In the genomic region with DNA sequence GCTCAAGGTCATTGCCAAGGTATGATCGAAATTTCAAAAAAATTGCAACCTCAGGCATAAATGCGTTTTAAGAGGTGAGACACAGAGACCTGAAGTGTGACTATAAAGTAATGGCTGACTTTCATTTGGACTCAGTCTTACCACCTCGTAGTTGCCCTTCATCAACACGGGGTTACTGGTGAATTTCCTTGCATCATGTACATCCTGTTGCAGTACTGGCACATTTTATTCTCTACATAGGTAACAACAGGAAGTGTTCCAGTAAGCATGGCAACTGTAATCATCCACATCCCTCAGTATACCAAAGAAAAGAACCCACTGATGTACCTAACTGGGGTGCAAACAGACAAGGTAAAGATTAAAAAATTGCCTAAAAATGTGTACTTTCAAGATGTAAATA, we compare ENCODE assay signal across 17 cellular contexts. TPM values are rescaled to one million over a fixed set of nuclear protein-coding genes. Genes with fewer than 3 reads are reported as not detected.
DNase-seq lines count a peak whose midpoint lies in the region; ATAC-seq and TF ChIP-seq lines count a peak whose summit lies in the region.
"Had no signal": no experiment of that assay in that cellular context is flagged by ENCODE, and none has a peak within 500 bp of the region (broad histone marks: within the 10 kb centered on the region; RNA-seq: fewer than 3 reads in every experiment).

No MANE protein-coding gene starts in this region.

- H3K27me3 ChIP-seq in CD4-positive, alpha-beta T cell (ENCODE audit: control insufficient read depth, insufficient read depth, low read length), result no peaks in the 10 kb centered on the region
- H3K27me3 ChIP-seq in Karpas-422 (ENCODE audit: low read length), result no peaks in the 10 kb centered on the region

- ATAC-seq in CD4-positive, alpha-beta T cell (ENCODE audit: poor library complexity), result peak; percentile 49
- ATAC-seq in activated naive CD8-positive, alpha-beta T cell treated with anti-CD3 and anti-CD28 coated beads, Interleukin-2, amount 50 U/mL, for 24 hours, result peak; percentile 54
- ATAC-seq: Panc1 had no signal

- CTCF ChIA-PET in activated CD4-positive, alpha-beta memory T cell treated with anti-CD3 and anti-CD28 coated beads, Interleukin-2, amount 10 ng/mL, durations not matched to agents 7 days and 5 days (lab: Charles Lee), result no interaction called here
- CTCF ChIA-PET in activated CD4-positive, alpha-beta memory T cell treated with anti-CD3 and anti-CD28 coated beads for 36 hours (lab: Charles Lee), result interaction anchor here (1.0 kb wide), 1 partner anchor 11 kb away, joined by 3 read pairs; no protein-coding TSS in a partner anchor
- CTCF ChIA-PET in CD4-positive, alpha-beta T cell (lab: Charles Lee), result no interaction called here

- no peak for TF ChIP-seq CTCF in CD4-positive, alpha-beta T cell (IDR thresholded peaks at IDR 0.05)
- TF ChIP-seq CTCF in lower leg skin (IDR thresholded peaks at IDR 0.05), result no peak

- no peaks in the 10 kb centered on the region for H3K4me1 ChIP-seq in Karpas-422 (ENCODE audit: low read length)
- H3K4me1 ChIP-seq: Caco-2 had no signal

- DNase-seq in activated CD4-positive, alpha-beta memory T cell treated with anti-CD3 and anti-CD28 coated beads, Interleukin-2, amount 10 ng/mL, durations not matched to agents 7 days and 5 days, result no peak
- DNase-seq in activated CD4-positive, alpha-beta memory T cell treated with anti-CD3 and anti-CD28 coated beads for 36 hours, result no peak
- DNase-seq in CD4-positive, alpha-beta T cell, result no peak
- DNase-seq in Karpas-422 (peak; percentile 23), NCI-H748 treated with DMSO at 0.1 percent for 48 hours (lab: John Stamatoyannopoulos, UW) (no peak), KBM-7 (no peak), lower leg skin (ENCODE audit: low spot score in 2 of 2) (no peak)
- no peak for DNase-seq in activated naive CD8-positive, alpha-beta T cell treated with anti-CD3 and anti-CD28 coated beads, Interleukin-2, amount 50 U/mL, for 24 hours
- DNase-seq: Caco-2, DMS153, H7, MV-4-11, NCI-H1436, NCI-H2081, NCI-H510A treated with DMSO at 0.1 percent for 48 hours had no signal

- no peak overlapping the region for H3K4me3 Mint-ChIP-seq in activated CD4-positive, alpha-beta memory T cell treated with anti-CD3 and anti-CD28 coated beads, Interleukin-2, amount 10 ng/mL, durations not matched to agents 7 days and 5 days
- no peak overlapping the region for H3K4me3 Mint-ChIP-seq in activated CD4-positive, alpha-beta memory T cell treated with anti-CD3 and anti-CD28 coated beads for 36 hours
- no peak overlapping the region for H3K4me3 Mint-ChIP-seq in CD4-positive, alpha-beta T cell
- no peak overlapping the region for H3K4me3 Mint-ChIP-seq in activated naive CD8-positive, alpha-beta T cell treated with anti-CD3 and anti-CD28 coated beads, Interleukin-2, amount 50 U/mL, for 24 hours
- H3K4me3 Mint-ChIP-seq: CD14-positive monocyte had no signal

- in situ Hi-C loops in KBM-7 (cut with MboI; ENCODE audit: low pct_unique_long_range_greater_than_20kb, low sequenced_read_pairs), result no loop called here

- WGBS in lower leg skin, 2 donors, result 84 to 85% methylated on average over 4 of the region's 4 CpGs

- H3K36me3 Mint-ChIP-seq in activated CD4-positive, alpha-beta memory T cell treated with anti-CD3 and anti-CD28 coated beads, Interleukin-2, amount 10 ng/mL, durations not matched to agents 7 days and 5 days (ENCODE audit: low read depth), result peaks cover 84% of the 10 kb centered on the region
- H3K36me3 Mint-ChIP-seq in activated CD4-positive, alpha-beta memory T cell treated with anti-CD3 and anti-CD28 coated beads for 36 hours, result peaks cover 6% of the 10 kb centered on the region
- H3K36me3 Mint-ChIP-seq in CD4-positive, alpha-beta T cell (ENCODE audit: low read depth), result no peaks in the 10 kb centered on the region
- H3K36me3 Mint-ChIP-seq in activated naive CD8-positive, alpha-beta T cell treated with anti-CD3 and anti-CD28 coated beads, Interleukin-2, amount 50 U/mL, for 24 hours (ENCODE audit: low read depth), result no peaks in the 10 kb centered on the region
- H3K36me3 Mint-ChIP-seq: CD14-positive monocyte had no signal

- no peak overlapping the region for H3K9ac ChIP-seq in Karpas-422 (ENCODE audit: low read length)

- H2AFZ ChIP-seq in Karpas-422 (ENCODE audit: low read length), result no peak overlapping the region

- no peaks in the 10 kb centered on the region for H3K79me2 ChIP-seq in Karpas-422 (ENCODE audit: low read length)

- H3K27me3 Mint-ChIP-seq in activated CD4-positive, alpha-beta memory T cell treated with anti-CD3 and anti-CD28 coated beads, Interleukin-2, amount 10 ng/mL, durations not matched to agents 7 days and 5 days, result peaks cover 4% of the 10 kb centered on the region
- H3K27me3 Mint-ChIP-seq in activated CD4-positive, alpha-beta memory T cell treated with anti-CD3 and anti-CD28 coated beads for 36 hours, result no peaks in the 10 kb centered on the region
- peaks cover 16% of the 10 kb centered on the region for H3K27me3 Mint-ChIP-seq in CD4-positive, alpha-beta T cell
- H3K27me3 Mint-ChIP-seq in activated naive CD8-positive, alpha-beta T cell treated with anti-CD3 and anti-CD28 coated beads, Interleukin-2, amount 50 U/mL, for 24 hours, result peaks cover 34% of the 10 kb centered on the region

- no peaks in the 10 kb centered on the region for H3K9me3 ChIP-seq in CD4-positive, alpha-beta T cell (ENCODE audit: control insufficient read depth, low read length)
- no peaks in the 10 kb centered on the region for H3K9me3 ChIP-seq in Karpas-422 (ENCODE audit: low read length)
- H3K9me3 ChIP-seq: Caco-2 had no signal

- no peaks in the 10 kb centered on the region for H3K9me2 ChIP-seq in Karpas-422 (replicated peaks; ENCODE audit: insufficient read depth, low read length)

- H3K4me1 Mint-ChIP-seq in activated CD4-positive, alpha-beta memory T cell treated with anti-CD3 and anti-CD28 coated beads, Interleukin-2, amount 10 ng/mL, durations not matched to agents 7 days and 5 days, result peaks cover 46% of the 10 kb centered on the region
- H3K4me1 Mint-ChIP-seq in activated CD4-positive, alpha-beta memory T cell treated with anti-CD3 and anti-CD28 coated beads for 36 hours (ENCODE audit: low read depth), result peaks cover 28% of the 10 kb centered on the region
- peaks cover 36% of the 10 kb centered on the region for H3K4me1 Mint-ChIP-seq in CD4-positive, alpha-beta T cell (ENCODE audit: low read depth)
- peaks cover 14% of the 10 kb centered on the region for H3K4me1 Mint-ChIP-seq in activated naive CD8-positive, alpha-beta T cell treated with anti-CD3 and anti-CD28 coated beads, Interleukin-2, amount 50 U/mL, for 24 hours
- H3K4me1 Mint-ChIP-seq: CD14-positive monocyte had no signal

- no peak overlapping the region for H3K4me2 ChIP-seq in Karpas-422 (ENCODE audit: low read depth, low read length, poor library complexity, severe bottlenecking)

- no peaks in the 10 kb centered on the region for H4K20me1 ChIP-seq in Karpas-422 (ENCODE audit: insufficient read depth, low read depth, low read length)

- intact Hi-C loops in activated CD4-positive, alpha-beta memory T cell treated with anti-CD3 and anti-CD28 coated beads for 36 hours (cut with micrococcal nuclease), result loop anchor here (1.0 kb wide), 1 partner anchor 29 kb away; the partner anchor contains the start of gene MOCS2
- intact Hi-C loops in CD4-positive, alpha-beta T cell (cut with DNase I, micrococcal nuclease), result no loop called here
- intact Hi-C loops in lower leg skin (cut with DNase I; ENCODE audit: low total_unique reads), result no loop called here

- no peaks in the 10 kb centered on the region for H3K36me3 ChIP-seq in Karpas-422 (ENCODE audit: insufficient read depth, low read length)

- peak overlapping the region; percentile 22 for H3K27ac Mint-ChIP-seq in activated CD4-positive, alpha-beta memory T cell treated with anti-CD3 and anti-CD28 coated beads, Interleukin-2, amount 10 ng/mL, durations not matched to agents 7 days and 5 days
- no peak overlapping the region for H3K27ac Mint-ChIP-seq in activated CD4-positive, alpha-beta memory T cell treated with anti-CD3 and anti-CD28 coated beads for 36 hours
- no peak overlapping the region for H3K27ac Mint-ChIP-seq in CD4-positive, alpha-beta T cell
- no peak overlapping the region for H3K27ac Mint-ChIP-seq in activated naive CD8-positive, alpha-beta T cell treated with anti-CD3 and anti-CD28 coated beads, Interleukin-2, amount 50 U/mL, for 24 hours
- H3K27ac Mint-ChIP-seq: CD14-positive monocyte had no signal

- H3K4me3 ChIP-seq in Karpas-422 (ENCODE audit: low read length), result no peak overlapping the region
- no peak overlapping the region for H3K4me3 ChIP-seq in lower leg skin (ENCODE audit: low read depth, poor library complexity, severe bottlenecking)

- H3K27ac ChIP-seq in CD4-positive, alpha-beta T cell (ENCODE audit: low read depth, low read length), result no peak overlapping the region
- H3K27ac ChIP-seq in Karpas-422 (ENCODE audit: low read length), result no peak overlapping the region

- H3K9me3 Mint-ChIP-seq in activated CD4-positive, alpha-beta memory T cell treated with anti-CD3 and anti-CD28 coated beads, Interleukin-2, amount 10 ng/mL, durations not matched to agents 7 days and 5 days, result no peaks in the 10 kb centered on the region
- H3K9me3 Mint-ChIP-seq in activated CD4-positive, alpha-beta memory T cell treated with anti-CD3 and anti-CD28 coated beads for 36 hours, result no peaks in the 10 kb centered on the region
- no peaks in the 10 kb centered on the region for H3K9me3 Mint-ChIP-seq in CD4-positive, alpha-beta T cell
- no peaks in the 10 kb centered on the region for H3K9me3 Mint-ChIP-seq in activated naive CD8-positive, alpha-beta T cell treated with anti-CD3 and anti-CD28 coated beads, Interleukin-2, amount 50 U/mL, for 24 hours
- H3K9me3 Mint-ChIP-seq: CD14-positive monocyte had no signal

- POLR2A ChIA-PET in activated CD4-positive, alpha-beta memory T cell treated with anti-CD3 and anti-CD28 coated beads, Interleukin-2, amount 10 ng/mL, durations not matched to agents 7 days and 5 days (lab: Charles Lee), result no interaction called here
- POLR2A ChIA-PET in activated CD4-positive, alpha-beta memory T cell treated with anti-CD3 and anti-CD28 coated beads for 36 hours (lab: Charles Lee), result no interaction called here
- POLR2A ChIA-PET in CD4-positive, alpha-beta T cell (lab: Charles Lee), result no interaction called here

- no peak for TF ChIP-seq POLR2A in lower leg skin (IDR thresholded peaks at IDR 0.05)

RNA-seq across cellular contexts. Expression of gene MOCS2, which starts 29.3 kb away (rescaled TPM):
- total RNA-seq in activated CD4-positive, alpha-beta memory T cell treated with anti-CD3 and anti-CD28 coated beads, Interleukin-2, amount 10 ng/mL, durations not matched to agents 7 days and 5 days, result 10 to 100 TPM; 26.0 to 26.9 TPM
- 10 to 100 TPM; 20.7 to 21.6 TPM for total RNA-seq in activated CD4-positive, alpha-beta memory T cell treated with anti-CD3 and anti-CD28 coated beads for 36 hours
- 10 to 100 TPM; 19.5 to 20.4 TPM for total RNA-seq in CD4-positive, alpha-beta T cell
- 12.6 and 25.0 TPM in 2 replicates for total RNA-seq in Karpas-422 (2014; rRNA removed; shearing (Covaris generic); ENCODE audit: low replicate concordance)
- total RNA-seq in lower leg skin, result 10 to 100 TPM; 12.1 to 23.3 (median 17.6) TPM
